ENCODE assay signal across 7 cellular contexts in genomic region chr17:75549246-75550138, GRCh38. TPM values are rescaled to one million over a fixed set of nuclear protein-coding genes. Genes with fewer than 3 reads are reported as not detected.
DNase-seq lines count a peak whose midpoint lies in the region; ATAC-seq, FAIRE-seq and TF ChIP-seq lines count a peak whose summit lies in the region.

No MANE protein-coding gene starts in this region.

- ATAC-seq in Panc1 = peak; percentile 37

- no peaks in the 10 kb centered on the region for H3K27me3 ChIP-seq in Panc1 (ENCODE audit: control insufficient read depth, insufficient read depth, low read length)
- H3K27me3 ChIP-seq in transverse colon = no peaks in the 10 kb centered on the region

- no peak overlapping the region for H3K27ac ChIP-seq in Panc1 (ENCODE audit: low read length)
- peak overlapping the region; percentile 93 to 98 (median 95) for H3K27ac ChIP-seq in transverse colon

- TF ChIP-seq EP300 in transverse colon (IDR thresholded peaks at IDR 0.05; ENCODE audit: low read depth) = peak; percentile 81

- H3K36me3 ChIP-seq in Panc1 (ENCODE audit: control insufficient read depth, insufficient read depth, low read length) (no peaks in the 10 kb centered on the region), transverse colon (no peaks in the 10 kb centered on the region)

- 60% methylated on average over 17 of the region's 22 CpGs; no CpG with 5 or more reads in 1 of the 2 donors for WGBS in transverse colon (ENCODE audit: low coverage in 1 of 2), 2 donors

- peak; percentile 95 for TF ChIP-seq POLR2A in transverse colon (IDR thresholded peaks at IDR 0.05)

- no peak for TF ChIP-seq CTCF in Panc1 (IDR thresholded peaks at IDR 0.05)
- TF ChIP-seq CTCF in transverse colon (IDR thresholded peaks at IDR 0.05) = peak in 1 of 5 experiments; percentile 8

- BruUV-seq in Panc1 (replicated peaks; lab: Mats Ljungman, UMichigan) = no TSS peak

- DNase-seq in NCI-H1092 (lab: John Stamatoyannopoulos, UW) = peak; percentile 52
- DNase-seq in Panc1 (ENCODE audit: low read depth, low spot score) = no peak
- peak; percentile 86 for DNase-seq in iPS-NIHi7 (ENCODE audit: extremely low spot score)
- DNase-seq in transverse colon = peak; percentile 87
- DNase-seq in stimulated activated naive CD4-positive, alpha-beta T cell (lab: John Stamatoyannopoulos, UW) = no peak
- DNase-seq in stimulated activated CD4-positive, alpha-beta T cell treated with anti-CD3 and anti-CD28 coated beads, Interleukin-2, amount 100 ng/mL, for 24 hours = no peak
- no peak for DNase-seq in GM19239 (ENCODE audit: insufficient read length, low spot score)

- in situ Hi-C loops in Panc1 (cut with HindIII; ENCODE audit: low pct_unique_long_range_greater_than_20kb, low sequenced_read_pairs) = no loop called here
- in situ Hi-C loops in transverse colon (cut with MboI; ENCODE audit: low pct_ligation_motif_present in 1 of 4, low pct_unique_long_range_greater_than_20kb in 1 of 4, low sequenced_read_pairs in 3 of 4) = no loop called here

- POLR2A ChIA-PET in Panc1 (lab: Charles Lee) = no interaction called here

- H3K4me3 ChIP-seq in Panc1 (ENCODE audit: low read depth in 2 of 2, low read length in 2 of 2) (no peak overlapping the region), transverse colon (peak overlapping the region in 1 of 4 donors; percentile 6)

- H3K9me3 ChIP-seq in Panc1 (ENCODE audit: control insufficient read depth, insufficient read depth, low read depth, low read length) = no peaks in the 10 kb centered on the region
- no peaks in the 10 kb centered on the region for H3K9me3 ChIP-seq in transverse colon

- H3K4me1 ChIP-seq in Panc1 (ENCODE audit: control insufficient read depth, insufficient read depth, low read length) (peaks cover 23% of the 10 kb centered on the region), transverse colon (peaks cover 0 to 38% (median 25%) of the 10 kb centered on the region in 4 donors)

- CTCF ChIA-PET in Panc1 (lab: Charles Lee) = interaction anchor here (1.5 kb wide), 1 partner anchor 83 kb away, joined by 3 read pairs; the partner anchor contains the start of gene SMIM5

- FAIRE-seq in GM19239 (lab: Jason Lieb, UNC) = no peak

- intact Hi-C loops in Panc1 (cut with micrococcal nuclease; ENCODE audit: unreplicated experiment) = no loop called here
- intact Hi-C loops in transverse colon (cut with DNase I; ENCODE audit: low total_unique reads) = no loop called here

RNA-seq across cellular contexts. Expression of gene LLGL2, which starts 24.0 kb away (rescaled TPM):
- total RNA-seq in Panc1 (2021; ENCODE audit: unreplicated experiment) (201 TPM), transverse colon (1,000 to 10,000 TPM in 1 of 4 donors, 100 to 1,000 TPM in 3; 326 to 1,573 (median 641) TPM)
- 233 TPM for polyA plus RNA-seq in Panc1 (2012; ENCODE audit: insufficient read length)

RNA-seq across cellular contexts. Expression of gene TSEN54, which starts 33.2 kb away (rescaled TPM):
- 78.7 TPM for total RNA-seq in Panc1 (2021; ENCODE audit: unreplicated experiment)
- polyA plus RNA-seq in Panc1 (2012; ENCODE audit: insufficient read length) = 50.8 TPM
- total RNA-seq in transverse colon = 100 to 1,000 TPM in 1 of 4 donors, 10 to 100 TPM in 3; 36.6 to 105 (median 61.2) TPM

RNA-seq across cellular contexts. Expression of gene CASKIN2, which starts 34.2 kb away (rescaled TPM):
- total RNA-seq in Panc1 (2021; ENCODE audit: unreplicated experiment) = 40.0 TPM
- 20.3 TPM for polyA plus RNA-seq in Panc1 (2012; ENCODE audit: insufficient read length)
- 100 to 1,000 TPM in 1 of 4 donors, 10 to 100 TPM in 3; 16.5 to 128 (median 24.8) TPM for total RNA-seq in transverse colon

RNA-seq across cellular contexts. Expression of gene MYO15B, which starts 38.1 kb away (rescaled TPM):
- total RNA-seq in Panc1 (2021; ENCODE audit: unreplicated experiment) (26.5 TPM), transverse colon (1,000 to 10,000 TPM in 1 of 4 donors, 100 to 1,000 TPM in 2, 10 to 100 TPM in 1; 59.3 to 1,778 (median 829) TPM)
- polyA plus RNA-seq in Panc1 (2012; ENCODE audit: insufficient read length) = 26.4 TPM

Comparison
In these comparisons a context has a peak if more than half of its experiments do, and no peak if none do; other contexts are left out.
1. DNase-seq: peak in NCI-H1092 (single experiment), iPS-NIHi7 (single experiment) and transverse colon (single experiment); none in Panc1 (single experiment), stimulated activated naive CD4-positive, alpha-beta T cell (0 of 6), stimulated activated CD4-positive, alpha-beta T cell treated with anti-CD3 and anti-CD28 coated beads, Interleukin-2, amount 100 ng/mL, for 24 hours (0 of 2) and GM19239 (single experiment).